Comparison of ENCODE assay signal across 8 cellular contexts in genomic region chr5:172770374-172770674, GRCh38. TPM values are rescaled to one million over a fixed set of nuclear protein-coding genes. Genes with fewer than 3 reads are reported as not detected.
A peak's percentile ranks its signal among the peaks of the same experiment; 100 is the strongest.
DNase-seq lines count a peak whose midpoint lies in the region; ATAC-seq and TF ChIP-seq lines count a peak whose summit lies in the region.

No MANE protein-coding gene starts in this region.

- TF ChIP-seq CTCF in Caco-2 (IDR thresholded peaks at IDR 0.05; ENCODE audit: insufficient read depth in 1 of 2, low read depth in 1 of 2, low read length in 1 of 2, severe bottlenecking in 1 of 2, unreplicated experiment in 1 of 2) = no peak
- TF ChIP-seq CTCF in NB4 (IDR thresholded peaks at IDR 0.05; ENCODE audit: low read depth, low read length) = no peak
- no peak for TF ChIP-seq CTCF in colonic mucosa (IDR thresholded peaks at IDR 0.05)

- POLR2A ChIA-PET in Caco-2 (lab: Charles Lee) = interaction anchor here (0.6 to 4.5 kb wide), 3 partner anchors 89 to 423 kb away, joined by 3 to 94 read pairs (median 4); no protein-coding TSS in a partner anchor

- H3K27ac Mint-ChIP-seq in Caco-2 (ENCODE audit: unreplicated experiment) = peak overlapping the region; percentile 96
- peak overlapping the region; percentile 92 to 97 for H3K27ac Mint-ChIP-seq in natural killer cell treated with Interleukin-12 subunit alpha and Interleukin-12 subunit beta and Interleukin-15 and Interleukin-18, amount 100 ng/mL, for 72 hours

- H3K9me3 ChIP-seq in Caco-2 (no peaks in the 10 kb centered on the region), colonic mucosa (no peaks in the 10 kb centered on the region)

- H3K4me1 Mint-ChIP-seq in Caco-2 (ENCODE audit: low read depth, unreplicated experiment) = peaks cover 38% of the 10 kb centered on the region
- H3K4me1 Mint-ChIP-seq in natural killer cell treated with Interleukin-12 subunit alpha and Interleukin-12 subunit beta and Interleukin-15 and Interleukin-18, amount 100 ng/mL, for 72 hours (ENCODE audit: low read depth in 2 of 2) = peaks cover 47 to 59% of the 10 kb centered on the region in 2 donors

- peak overlapping the region; percentile 89 for H3K4me3 Mint-ChIP-seq in Caco-2 (ENCODE audit: unreplicated experiment)
- H3K4me3 Mint-ChIP-seq in natural killer cell treated with Interleukin-12 subunit alpha and Interleukin-12 subunit beta and Interleukin-15 and Interleukin-18, amount 100 ng/mL, for 72 hours = peak overlapping the region; percentile 87

- H3K36me3 ChIP-seq in Caco-2 (ENCODE audit: control insufficient read depth, insufficient read depth, low read length) (peaks cover 5% of the 10 kb centered on the region; the same call in 1 of the 2 replicates), colonic mucosa (peaks cover 12% of the 10 kb centered on the region)

- intact Hi-C loops in Caco-2 (cut with micrococcal nuclease; ENCODE audit: unreplicated experiment) = loop anchor here (5.0 kb wide), 1 partner anchor 47 kb away; no protein-coding TSS in a partner anchor
- intact Hi-C loops in colonic mucosa (cut with DNase I) = loop anchor here (5.0 kb wide), 2 partner anchors 77 to 132 kb away; no protein-coding TSS in a partner anchor

- no peaks in the 10 kb centered on the region for H3K27me3 ChIP-seq in Caco-2 (replicated peaks; ENCODE audit: control insufficient read depth, insufficient read depth, low read length)
- H3K27me3 ChIP-seq in colonic mucosa = no peaks in the 10 kb centered on the region

- H3K4me1 ChIP-seq in Caco-2 (peaks cover 46% of the 10 kb centered on the region), colonic mucosa (peaks cover 21% of the 10 kb centered on the region)

- CTCF ChIA-PET in Caco-2 (lab: Charles Lee) = interaction anchor here (1.2 to 3.3 kb wide), 5 partner anchors 54 to 135 kb away, joined by 3 to 40 read pairs (median 12); no protein-coding TSS in a partner anchor

- DNase-seq in Caco-2 = no peak
- DNase-seq in NB4 (ENCODE audit: low read depth) = no peak
- DNase-seq in colonic mucosa = peak; percentile 71
- no peak for DNase-seq in natural killer cell treated with Interleukin-12 subunit alpha and Interleukin-12 subunit beta and Interleukin-15 and Interleukin-18, amount 100 ng/mL, for 72 hours (ENCODE audit: low spot score)
- no peak for DNase-seq in hippocampal formation (lab: John Stamatoyannopoulos, UW)
- no peak for DNase-seq in DMS153 (lab: John Stamatoyannopoulos, UW)
- no peak for DNase-seq in HT-29 (ENCODE audit: low spot score)

- no peak for TF ChIP-seq POLR2A in NB4 (IDR thresholded peaks at IDR 0.05; ENCODE audit: extremely low read depth, insufficient read length)

- H3K9ac ChIP-seq in colonic mucosa (ENCODE audit: low read depth in 2 of 2, low read length in 2 of 2) = peak overlapping the region; percentile 100

- H3K27me3 Mint-ChIP-seq in Caco-2 (ENCODE audit: insufficient read depth, unreplicated experiment) = no peaks in the 10 kb centered on the region
- H3K27me3 Mint-ChIP-seq in natural killer cell treated with Interleukin-12 subunit alpha and Interleukin-12 subunit beta and Interleukin-15 and Interleukin-18, amount 100 ng/mL, for 72 hours = no peaks in the 10 kb centered on the region

- H3K4me3 ChIP-seq in Caco-2 (ENCODE audit: low read depth, low read length) (peak overlapping the region; percentile 96), NB4 (ENCODE audit: low read depth, low read length) (peak overlapping the region; percentile 51), colonic mucosa (peak overlapping the region; percentile 80)

- peak overlapping the region; percentile 100 for H3K27ac ChIP-seq in colonic mucosa

- H3K36me3 Mint-ChIP-seq in Caco-2 (ENCODE audit: insufficient read depth, unreplicated experiment) = peaks cover 73% of the 10 kb centered on the region
- H3K36me3 Mint-ChIP-seq in natural killer cell treated with Interleukin-12 subunit alpha and Interleukin-12 subunit beta and Interleukin-15 and Interleukin-18, amount 100 ng/mL, for 72 hours = no peaks in the 10 kb centered on the region

- H3K9me3 Mint-ChIP-seq in Caco-2 (ENCODE audit: unreplicated experiment) = no peaks in the 10 kb centered on the region
- no peaks in the 10 kb centered on the region for H3K9me3 Mint-ChIP-seq in natural killer cell treated with Interleukin-12 subunit alpha and Interleukin-12 subunit beta and Interleukin-15 and Interleukin-18, amount 100 ng/mL, for 72 hours

- no TSS peak for BruUV-seq in Caco-2 (replicated peaks; lab: Mats Ljungman, UMichigan)

- ATAC-seq in natural killer cell treated with Interleukin-12 subunit alpha and Interleukin-12 subunit beta and Interleukin-15 and Interleukin-18, amount 100 ng/mL, for 72 hours = no peak
- ATAC-seq in HG02623 (IDR thresholded peaks at IDR 0.05; ENCODE audit: unreplicated experiment) = no peak

RNA-seq across cellular contexts. Expression of gene DUSP1, which starts 0.7 kb away (rescaled TPM):
- total RNA-seq in Caco-2 (2022) (28.3 and 29.2 TPM in 2 replicates), colonic mucosa (100 to 1,000 TPM in 1 of 2 donors, 10 to 100 TPM in 1; 61.7 to 102 TPM)
- total RNA-seq in natural killer cell treated with Interleukin-12 subunit alpha and Interleukin-12 subunit beta and Interleukin-15 and Interleukin-18, amount 100 ng/mL, for 72 hours = 10 to 100 TPM; 12.4 to 13.6 TPM
- total RNA-seq in HT-29 (2014; rRNA removed; shearing (Covaris generic)) = 275 and 286 TPM in 2 replicates
